ENCODE assay signal across 11 cellular contexts in the genomic region with DNA sequence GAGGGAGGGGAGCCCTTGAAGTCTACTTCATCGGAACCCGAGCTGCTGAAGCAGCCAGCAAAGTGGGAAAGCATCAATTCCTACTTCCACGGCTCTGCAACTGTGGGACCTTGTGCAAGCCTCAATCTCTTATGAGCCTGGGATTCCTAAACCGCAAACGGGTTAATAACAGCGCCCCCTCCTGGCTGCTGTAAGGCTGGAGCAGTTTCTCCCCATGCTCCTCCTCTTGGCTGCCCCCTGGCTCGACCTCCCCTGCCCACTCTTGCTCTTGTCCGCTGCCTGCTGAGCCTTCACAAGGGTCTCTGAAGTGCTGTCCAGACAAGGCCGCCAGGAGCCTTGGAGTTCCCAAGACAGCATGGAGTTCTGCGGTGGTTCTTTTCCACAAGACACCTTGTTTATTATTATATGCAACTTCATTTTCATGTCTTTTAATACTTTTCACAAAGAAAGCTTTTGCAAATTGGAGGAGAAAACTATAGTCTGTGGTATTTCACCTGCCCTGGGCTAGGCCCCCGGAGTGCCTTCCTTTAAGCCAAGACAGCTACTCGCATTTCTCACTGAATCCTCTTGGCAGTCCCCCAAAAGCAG.
DNase-seq lines count a peak whose midpoint lies in the region; ATAC-seq and TF ChIP-seq lines count a peak whose summit lies in the region.
"Had no signal": no experiment of that assay in that cellular context is flagged by ENCODE, and none has a peak within 500 bp of the region (broad histone marks: within the 10 kb centered on the region; RNA-seq: fewer than 3 reads in every experiment).

No MANE protein-coding gene starts in this region.

- H2AFZ ChIP-seq in neural progenitor cell (replicated peaks): no peak overlapping the region

- no peaks in the 10 kb centered on the region for H4K20me1 ChIP-seq in neural progenitor cell (ENCODE audit: low read depth)

- H3K9me3 ChIP-seq in neural progenitor cell (ENCODE audit: low read depth): no peaks in the 10 kb centered on the region
- no peaks in the 10 kb centered on the region for H3K9me3 ChIP-seq in esophagus squamous epithelium

- peaks cover 6% of the 10 kb centered on the region for H3K27me3 Mint-ChIP-seq in neural progenitor cell (ENCODE audit: insufficient read depth, low read depth)
- H3K27me3 Mint-ChIP-seq in activated T-helper 1 cell treated with anti-CD3 and anti-CD28 coated beads, Interleukin-12 subunit alpha, Interleukin-12 subunit beta, Interleukin-2, Interleukin-4 antibody, amounts not matched to agents 30 ng/mL and 10 ng/mL and 1 ng/mL, durations not matched to agents 14 hours and 24 hours and 36 hours (ENCODE audit: insufficient read depth): no peaks in the 10 kb centered on the region

- H3F3A ChIP-seq in neural progenitor cell (ENCODE audit: low read depth): peaks cover 16% of the 10 kb centered on the region

- no peak overlapping the region for H3K4me3 ChIP-seq in coronary artery
- no peak overlapping the region for H3K4me3 ChIP-seq in neural progenitor cell
- no peak overlapping the region for H3K4me3 ChIP-seq in esophagus squamous epithelium

- H3K36me3 Mint-ChIP-seq in neural progenitor cell: no peaks in the 10 kb centered on the region
- no peaks in the 10 kb centered on the region for H3K36me3 Mint-ChIP-seq in activated T-helper 1 cell treated with anti-CD3 and anti-CD28 coated beads, Interleukin-12 subunit alpha, Interleukin-12 subunit beta, Interleukin-2, Interleukin-4 antibody, amounts not matched to agents 30 ng/mL and 10 ng/mL and 1 ng/mL, durations not matched to agents 14 hours and 24 hours and 36 hours (ENCODE audit: low read depth)

- no peaks in the 10 kb centered on the region for H3K36me3 ChIP-seq in neural progenitor cell
- H3K36me3 ChIP-seq in esophagus squamous epithelium: no peaks in the 10 kb centered on the region

- DNase-seq in NCI-H748 (lab: John Stamatoyannopoulos, UW; ENCODE audit: unreplicated experiment) (peak; percentile 13), NCI-H748 treated with DMSO at 0.1 percent for 48 hours (lab: John Stamatoyannopoulos, UW) (no peak), HT1080 (ENCODE audit: low read depth) (peak; percentile 17), coronary artery (ENCODE audit: low spot score) (peak; percentile 67), neural progenitor cell (ENCODE audit: low spot score) (peak; percentile 83), esophagus squamous epithelium (lab: John Stamatoyannopoulos, UW) (no peak)
- DNase-seq in activated T-helper 1 cell treated with anti-CD3 and anti-CD28 coated beads, Interleukin-12 subunit alpha, Interleukin-12 subunit beta, Interleukin-2, Interleukin-4 antibody, amounts not matched to agents 30 ng/mL and 10 ng/mL and 1 ng/mL, durations not matched to agents 14 hours and 24 hours and 36 hours (ENCODE audit: low spot score): no peak
- DNase-seq: NCI-H446 treated with DMSO at 0.1 percent for 48 hours had no signal

- H3K27me3 ChIP-seq in neural progenitor cell: no peaks in the 10 kb centered on the region
- H3K27me3 ChIP-seq in esophagus squamous epithelium: no peaks in the 10 kb centered on the region

- no peak overlapping the region for H3K9ac ChIP-seq in neural progenitor cell

- peak overlapping the region; percentile 75 for H3K27ac Mint-ChIP-seq in neural progenitor cell
- no peak overlapping the region for H3K27ac Mint-ChIP-seq in activated T-helper 1 cell treated with anti-CD3 and anti-CD28 coated beads, Interleukin-12 subunit alpha, Interleukin-12 subunit beta, Interleukin-2, Interleukin-4 antibody, amounts not matched to agents 30 ng/mL and 10 ng/mL and 1 ng/mL, durations not matched to agents 14 hours and 24 hours and 36 hours
- H3K27ac Mint-ChIP-seq: activated T-helper 2 cell treated with anti-CD3 and anti-CD28 coated beads, Interferon-gamma antibody, Interleukin-2, Interleukin-4, amounts not matched to agents 10 μg/mL and 5 μg/mL and 100 μg/mL, durations not matched to agents 14 hours and 24 hours and 36 hours; B cell had no signal

- H3K4me1 ChIP-seq in neural progenitor cell (peaks cover 19% of the 10 kb centered on the region), esophagus squamous epithelium (peaks cover 0 to 42% (median 20%) of the 10 kb centered on the region in 3 donors)

- intact Hi-C loops in esophagus squamous epithelium (cut with DNase I): no loop called here
- intact Hi-C loops in activated T-helper 1 cell treated with anti-CD3 and anti-CD28 coated beads, Interleukin-12 subunit alpha, Interleukin-12 subunit beta, Interleukin-2, Interleukin-4 antibody, amounts not matched to agents 30 ng/mL and 10 ng/mL and 1 ng/mL, durations not matched to agents 14 hours and 24 hours and 36 hours (cut with micrococcal nuclease): no loop called here

- TF ChIP-seq POLR2A in esophagus squamous epithelium (IDR thresholded peaks at IDR 0.05): no peak

- no peaks in the 10 kb centered on the region for H3K9me3 Mint-ChIP-seq in neural progenitor cell
- no peaks in the 10 kb centered on the region for H3K9me3 Mint-ChIP-seq in activated T-helper 1 cell treated with anti-CD3 and anti-CD28 coated beads, Interleukin-12 subunit alpha, Interleukin-12 subunit beta, Interleukin-2, Interleukin-4 antibody, amounts not matched to agents 30 ng/mL and 10 ng/mL and 1 ng/mL, durations not matched to agents 14 hours and 24 hours and 36 hours
- H3K9me3 Mint-ChIP-seq: activated T-helper 2 cell treated with anti-CD3 and anti-CD28 coated beads, Interferon-gamma antibody, Interleukin-2, Interleukin-4, amounts not matched to agents 10 μg/mL and 5 μg/mL and 100 μg/mL, durations not matched to agents 14 hours and 24 hours and 36 hours had no signal

- ATAC-seq in HG02852 (IDR thresholded peaks at IDR 0.05; ENCODE audit: unreplicated experiment): no peak

- no peak overlapping the region for H3K27ac ChIP-seq in coronary artery
- H3K27ac ChIP-seq in neural progenitor cell: no peak overlapping the region
- no peak overlapping the region for H3K27ac ChIP-seq in esophagus squamous epithelium

- TF ChIP-seq CTCF in coronary artery (IDR thresholded peaks at IDR 0.05) (no peak), neural progenitor cell (IDR thresholded peaks at IDR 0.05) (peak; percentile 77), esophagus squamous epithelium (IDR thresholded peaks at IDR 0.05) (peak in 1 of 6 experiments; percentile 12)

- H3K4me2 ChIP-seq in neural progenitor cell: no peak overlapping the region

- WGBS in esophagus squamous epithelium, 2 donors: 73 to 81% methylated on average over 10 to 12 of the region's 12 CpGs

- H3K4me1 Mint-ChIP-seq in neural progenitor cell: peaks cover 30% of the 10 kb centered on the region
- no peaks in the 10 kb centered on the region for H3K4me1 Mint-ChIP-seq in activated T-helper 1 cell treated with anti-CD3 and anti-CD28 coated beads, Interleukin-12 subunit alpha, Interleukin-12 subunit beta, Interleukin-2, Interleukin-4 antibody, amounts not matched to agents 30 ng/mL and 10 ng/mL and 1 ng/mL, durations not matched to agents 14 hours and 24 hours and 36 hours (ENCODE audit: low read depth)
- H3K4me1 Mint-ChIP-seq: B cell had no signal

- no peaks in the 10 kb centered on the region for H3K79me2 ChIP-seq in neural progenitor cell (ENCODE audit: low read depth)

- no peak overlapping the region for H3K4me3 Mint-ChIP-seq in neural progenitor cell
- no peak overlapping the region for H3K4me3 Mint-ChIP-seq in activated T-helper 1 cell treated with anti-CD3 and anti-CD28 coated beads, Interleukin-12 subunit alpha, Interleukin-12 subunit beta, Interleukin-2, Interleukin-4 antibody, amounts not matched to agents 30 ng/mL and 10 ng/mL and 1 ng/mL, durations not matched to agents 14 hours and 24 hours and 36 hours
- H3K4me3 Mint-ChIP-seq: B cell had no signal

Comparison
In these comparisons a context has a peak if more than half of its experiments do, and no peak if none do; other contexts are left out.
1. DNase-seq: peak in NCI-H748 (single experiment), HT1080 (single experiment), coronary artery (single experiment) and neural progenitor cell (single experiment); none in NCI-H748 treated with DMSO at 0.1 percent for 48 hours (single experiment), esophagus squamous epithelium (single experiment) and activated T-helper 1 cell treated with anti-CD3 and anti-CD28 coated beads, Interleukin-12 subunit alpha, Interleukin-12 subunit beta, Interleukin-2, Interleukin-4 antibody, amounts not matched to agents 30 ng/mL and 10 ng/mL and 1 ng/mL, durations not matched to agents 14 hours and 24 hours and 36 hours (single experiment).